ENCODE assay signal across 1 cellular context in the genomic region with DNA sequence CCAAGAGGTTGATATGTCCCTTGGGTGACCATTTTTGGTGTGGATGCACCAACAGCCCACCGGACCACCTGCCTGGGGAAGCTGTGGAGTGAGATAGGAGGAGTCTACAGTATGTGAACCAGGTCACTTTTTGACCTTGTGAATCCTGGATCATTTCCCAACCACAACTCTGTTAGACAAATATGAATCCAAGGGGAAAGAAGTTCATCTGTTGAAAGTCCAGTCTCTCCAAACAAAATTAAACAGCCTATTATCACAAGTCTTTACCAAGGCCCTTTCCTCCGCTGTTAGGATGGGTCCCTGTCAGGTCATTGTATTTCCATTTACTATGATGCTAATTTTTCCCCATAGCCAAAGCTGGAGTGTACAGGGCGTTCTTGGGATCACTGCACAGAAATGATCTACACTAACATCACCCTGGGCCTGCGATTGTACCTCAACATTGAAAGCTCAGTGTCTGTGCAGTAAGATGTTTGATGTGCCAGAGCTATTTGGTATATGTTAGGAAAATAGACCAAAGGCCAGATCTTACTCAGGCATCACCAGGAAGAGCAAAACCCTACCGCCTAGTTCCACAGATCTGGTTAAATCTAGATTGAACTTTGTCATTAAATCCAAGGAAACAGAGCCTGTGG.
TF ChIP-seq lines count a peak whose summit lies in the region.

No MANE protein-coding gene starts in this region.

TF ChIP-seq in HepG2, 621 proteins besides CTCF, POLR2A, EP300 and RAD21 (continued from another document):
- peak; percentile 70 for TF ChIP-seq CBFB (CRISPR knock-in tag; IDR thresholded peaks at IDR 0.05)
- no peak for TF ChIP-seq GLI4 (CRISPR knock-in tag; IDR thresholded peaks at IDR 0.05; ENCODE audit: borderline replicate concordance)
- TF ChIP-seq, protein P1, sequence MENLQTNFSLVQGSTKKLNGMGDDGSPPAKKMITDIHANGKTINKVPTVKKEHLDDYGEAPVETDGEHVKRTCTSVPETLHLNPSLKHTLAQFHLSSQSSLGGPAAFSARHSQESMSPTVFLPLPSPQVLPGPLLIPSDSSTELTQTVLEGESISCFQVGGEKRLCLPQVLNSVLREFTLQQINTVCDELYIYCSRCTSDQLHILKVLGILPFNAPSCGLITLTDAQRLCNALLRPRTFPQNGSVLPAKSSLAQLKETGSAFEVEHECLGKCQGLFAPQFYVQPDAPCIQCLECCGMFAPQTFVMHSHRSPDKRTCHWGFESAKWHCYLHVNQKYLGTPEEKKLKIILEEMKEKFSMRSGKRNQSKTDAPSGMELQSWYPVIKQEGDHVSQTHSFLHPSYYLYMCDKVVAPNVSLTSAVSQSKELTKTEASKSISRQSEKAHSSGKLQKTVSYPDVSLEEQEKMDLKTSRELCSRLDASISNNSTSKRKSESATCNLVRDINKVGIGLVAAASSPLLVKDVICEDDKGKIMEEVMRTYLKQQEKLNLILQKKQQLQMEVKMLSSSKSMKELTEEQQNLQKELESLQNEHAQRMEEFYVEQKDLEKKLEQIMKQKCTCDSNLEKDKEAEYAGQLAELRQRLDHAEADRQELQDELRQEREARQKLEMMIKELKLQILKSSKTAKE (CRISPR knock-in tag; IDR thresholded peaks at IDR 0.05; ENCODE audit: borderline replicate concordance) = 0 out of 2 replicates have a peak, but pooled peaks have one; percentile 46
- no peak for TF ChIP-seq MAZ (IDR thresholded peaks at IDR 0.05; ENCODE audit: borderline replicate concordance, low read depth, low read length)
- 0 out of 2 replicates have a peak, but pooled peaks have one; percentile 30 for TF ChIP-seq MAZ (CRISPR knock-in tag; IDR thresholded peaks at IDR 0.05; ENCODE audit: low read depth)
- TF ChIP-seq RXRB (CRISPR knock-in tag; IDR thresholded peaks at IDR 0.05; ENCODE audit: borderline replicate concordance) = peak; percentile 87
- no peak for TF ChIP-seq KLF12 (CRISPR knock-in tag; IDR thresholded peaks at IDR 0.05; ENCODE audit: borderline replicate concordance)
- peak; percentile 73 for TF ChIP-seq ZBTB7B (CRISPR knock-in tag; IDR thresholded peaks at IDR 0.05)
- peak; percentile 89 for TF ChIP-seq ZBTB34 (CRISPR knock-in tag; IDR thresholded peaks at IDR 0.05)
- TF ChIP-seq, protein P2, sequence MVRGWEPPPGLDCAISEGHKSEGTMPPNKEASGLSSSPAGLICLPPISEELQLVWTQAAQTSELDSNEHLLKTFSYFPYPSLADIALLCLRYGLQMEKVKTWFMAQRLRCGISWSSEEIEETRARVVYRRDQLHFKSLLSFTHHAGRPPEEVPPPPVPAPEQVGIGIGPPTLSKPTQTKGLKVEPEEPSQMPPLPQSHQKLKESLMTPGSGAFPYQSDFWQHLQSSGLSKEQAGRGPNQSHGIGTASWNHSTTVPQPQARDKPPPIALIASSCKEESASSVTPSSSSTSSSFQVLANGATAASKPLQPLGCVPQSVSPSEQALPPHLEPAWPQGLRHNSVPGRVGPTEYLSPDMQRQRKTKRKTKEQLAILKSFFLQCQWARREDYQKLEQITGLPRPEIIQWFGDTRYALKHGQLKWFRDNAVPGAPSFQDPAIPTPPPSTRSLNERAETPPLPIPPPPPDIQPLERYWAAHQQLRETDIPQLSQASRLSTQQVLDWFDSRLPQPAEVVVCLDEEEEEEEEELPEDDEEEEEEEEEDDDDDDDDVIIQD (CRISPR knock-in tag; IDR thresholded peaks at IDR 0.05; ENCODE audit: low read depth) = peak; percentile 67; the same call in 1 of the 2 replicates
- TF ChIP-seq NAIF1 (CRISPR knock-in tag; IDR thresholded peaks at IDR 0.05; ENCODE audit: borderline replicate concordance) = no peak
- TF ChIP-seq, protein P3, sequence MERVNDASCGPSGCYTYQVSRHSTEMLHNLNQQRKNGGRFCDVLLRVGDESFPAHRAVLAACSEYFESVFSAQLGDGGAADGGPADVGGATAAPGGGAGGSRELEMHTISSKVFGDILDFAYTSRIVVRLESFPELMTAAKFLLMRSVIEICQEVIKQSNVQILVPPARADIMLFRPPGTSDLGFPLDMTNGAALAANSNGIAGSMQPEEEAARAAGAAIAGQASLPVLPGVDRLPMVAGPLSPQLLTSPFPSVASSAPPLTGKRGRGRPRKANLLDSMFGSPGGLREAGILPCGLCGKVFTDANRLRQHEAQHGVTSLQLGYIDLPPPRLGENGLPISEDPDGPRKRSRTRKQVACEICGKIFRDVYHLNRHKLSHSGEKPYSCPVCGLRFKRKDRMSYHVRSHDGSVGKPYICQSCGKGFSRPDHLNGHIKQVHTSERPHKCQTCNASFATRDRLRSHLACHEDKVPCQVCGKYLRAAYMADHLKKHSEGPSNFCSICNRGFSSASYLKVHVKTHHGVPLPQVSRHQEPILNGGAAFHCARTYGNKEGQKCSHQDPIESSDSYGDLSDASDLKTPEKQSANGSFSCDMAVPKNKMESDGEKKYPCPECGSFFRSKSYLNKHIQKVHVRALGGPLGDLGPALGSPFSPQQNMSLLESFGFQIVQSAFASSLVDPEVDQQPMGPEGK (CRISPR knock-in tag; IDR thresholded peaks at IDR 0.05) = 0 out of 2 replicates have a peak, but pooled peaks have one; percentile 28
- TF ChIP-seq, protein P4, sequence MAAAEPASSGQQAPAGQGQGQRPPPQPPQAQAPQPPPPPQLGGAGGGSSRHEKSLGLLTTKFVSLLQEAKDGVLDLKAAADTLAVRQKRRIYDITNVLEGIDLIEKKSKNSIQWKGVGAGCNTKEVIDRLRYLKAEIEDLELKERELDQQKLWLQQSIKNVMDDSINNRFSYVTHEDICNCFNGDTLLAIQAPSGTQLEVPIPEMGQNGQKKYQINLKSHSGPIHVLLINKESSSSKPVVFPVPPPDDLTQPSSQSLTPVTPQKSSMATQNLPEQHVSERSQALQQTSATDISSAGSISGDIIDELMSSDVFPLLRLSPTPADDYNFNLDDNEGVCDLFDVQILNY (CRISPR knock-in tag; conservative IDR thresholded peaks at IDR 0.05) = no peak
- TF ChIP-seq ZNF75D (CRISPR knock-in tag; IDR thresholded peaks at IDR 0.05; ENCODE audit: borderline replicate concordance) = no peak
- no peak for TF ChIP-seq ZNF569 (CRISPR knock-in tag; IDR thresholded peaks at IDR 0.05; ENCODE audit: borderline replicate concordance)
- TF ChIP-seq GZF1 (CRISPR knock-in tag; IDR thresholded peaks at IDR 0.05) = no peak
- TF ChIP-seq ZNF205 (CRISPR knock-in tag; IDR thresholded peaks at IDR 0.05) = no peak; the same call in 1 of the 2 replicates
- peak; percentile 72; the same call in 1 of the 2 replicates for TF ChIP-seq FOXJ3 (CRISPR knock-in tag; IDR thresholded peaks at IDR 0.05; ENCODE audit: borderline replicate concordance)
- no peak for TF ChIP-seq ZMAT3 (CRISPR knock-in tag; conservative IDR thresholded peaks at IDR 0.05)
- peak; percentile 38; the same call in 1 of the 2 replicates for TF ChIP-seq PITX1 (CRISPR knock-in tag; IDR thresholded peaks at IDR 0.05)
- no peak for TF ChIP-seq ZNF124 (CRISPR knock-in tag; IDR thresholded peaks at IDR 0.05)
- no peak for TF ChIP-seq RBM39 (IDR thresholded peaks at IDR 0.05; ENCODE audit: low read depth, low read length, poor library complexity, severe bottlenecking)
- TF ChIP-seq ZNF292 (CRISPR knock-in tag; IDR thresholded peaks at IDR 0.05; ENCODE audit: borderline replicate concordance, low read depth) = peak; percentile 18; the same call in 1 of the 2 replicates
- no peak; the same call in 1 of the 2 replicates for TF ChIP-seq SOX13 (IDR thresholded peaks at IDR 0.05)
- TF ChIP-seq SOX13 (CRISPR knock-in tag; conservative IDR thresholded peaks at IDR 0.05 in 1 of 2, IDR thresholded peaks at IDR 0.05 in 1 of 2) = peak in 1 of 2 experiments; percentile 88; a peak in 2 of 4 replicates
- 0 out of 2 replicates have a peak, but pooled peaks have one; percentile 16 for TF ChIP-seq ZNF12 (CRISPR knock-in tag; IDR thresholded peaks at IDR 0.05)
- no peak for TF ChIP-seq ZNF550 (CRISPR knock-in tag; IDR thresholded peaks at IDR 0.05; ENCODE audit: borderline replicate concordance)
- no peak for TF ChIP-seq ZBTB8A (CRISPR knock-in tag; IDR thresholded peaks at IDR 0.05; ENCODE audit: borderline replicate concordance, low read depth)
- TF ChIP-seq MTA3 (CRISPR knock-in tag; IDR thresholded peaks at IDR 0.05) = no peak
- no peak for TF ChIP-seq XRCC5 (optimal IDR thresholded peaks at IDR 0.05; ENCODE audit: low read length)
- TF ChIP-seq ZNF274 (CRISPR knock-in tag; IDR thresholded peaks at IDR 0.05) = no peak
- TF ChIP-seq ZBTB44 (CRISPR knock-in tag; IDR thresholded peaks at IDR 0.05) = no peak
- TF ChIP-seq ZNF709 (CRISPR knock-in tag; IDR thresholded peaks at IDR 0.05) = no peak
- TF ChIP-seq, protein P5, sequence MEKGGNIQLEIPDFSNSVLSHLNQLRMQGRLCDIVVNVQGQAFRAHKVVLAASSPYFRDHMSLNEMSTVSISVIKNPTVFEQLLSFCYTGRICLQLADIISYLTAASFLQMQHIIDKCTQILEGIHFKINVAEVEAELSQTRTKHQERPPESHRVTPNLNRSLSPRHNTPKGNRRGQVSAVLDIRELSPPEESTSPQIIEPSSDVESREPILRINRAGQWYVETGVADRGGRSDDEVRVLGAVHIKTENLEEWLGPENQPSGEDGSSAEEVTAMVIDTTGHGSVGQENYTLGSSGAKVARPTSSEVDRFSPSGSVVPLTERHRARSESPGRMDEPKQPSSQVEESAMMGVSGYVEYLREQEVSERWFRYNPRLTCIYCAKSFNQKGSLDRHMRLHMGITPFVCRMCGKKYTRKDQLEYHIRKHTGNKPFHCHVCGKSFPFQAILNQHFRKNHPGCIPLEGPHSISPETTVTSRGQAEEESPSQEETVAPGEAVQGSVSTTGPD (CRISPR knock-in tag; IDR thresholded peaks at IDR 0.05) = peak; percentile 80
- peak; percentile 52; the same call in 1 of the 2 replicates for TF ChIP-seq REPIN1 (CRISPR knock-in tag; IDR thresholded peaks at IDR 0.05; ENCODE audit: borderline replicate concordance, low read depth)
- TF ChIP-seq NR2F6 (IDR thresholded peaks at IDR 0.05) = peak; percentile 77
- TF ChIP-seq NR2F6 (CRISPR knock-in tag; IDR thresholded peaks at IDR 0.05) = peak; percentile 88
- 0 out of 2 replicates have a peak, but pooled peaks have one; percentile 42 for TF ChIP-seq ZBTB25 (CRISPR knock-in tag; IDR thresholded peaks at IDR 0.05)
- TF ChIP-seq ZKSCAN1 (IDR thresholded peaks at IDR 0.05; ENCODE audit: low read length) = no peak
- no peak for TF ChIP-seq DNMT1 (CRISPR knock-in tag; IDR thresholded peaks at IDR 0.05)
- no peak for TF ChIP-seq NONO (IDR thresholded peaks at IDR 0.05)
- no peak for TF ChIP-seq NONO (CRISPR knock-in tag; conservative IDR thresholded peaks at IDR 0.05)
- TF ChIP-seq ZNF747 (CRISPR knock-in tag; IDR thresholded peaks at IDR 0.05; ENCODE audit: borderline replicate concordance) = no peak
- TF ChIP-seq ZNF562 (CRISPR knock-in tag; IDR thresholded peaks at IDR 0.05; ENCODE audit: borderline replicate concordance) = no peak
